ENCODE assay signal across 11 cellular contexts in the genomic region with DNA sequence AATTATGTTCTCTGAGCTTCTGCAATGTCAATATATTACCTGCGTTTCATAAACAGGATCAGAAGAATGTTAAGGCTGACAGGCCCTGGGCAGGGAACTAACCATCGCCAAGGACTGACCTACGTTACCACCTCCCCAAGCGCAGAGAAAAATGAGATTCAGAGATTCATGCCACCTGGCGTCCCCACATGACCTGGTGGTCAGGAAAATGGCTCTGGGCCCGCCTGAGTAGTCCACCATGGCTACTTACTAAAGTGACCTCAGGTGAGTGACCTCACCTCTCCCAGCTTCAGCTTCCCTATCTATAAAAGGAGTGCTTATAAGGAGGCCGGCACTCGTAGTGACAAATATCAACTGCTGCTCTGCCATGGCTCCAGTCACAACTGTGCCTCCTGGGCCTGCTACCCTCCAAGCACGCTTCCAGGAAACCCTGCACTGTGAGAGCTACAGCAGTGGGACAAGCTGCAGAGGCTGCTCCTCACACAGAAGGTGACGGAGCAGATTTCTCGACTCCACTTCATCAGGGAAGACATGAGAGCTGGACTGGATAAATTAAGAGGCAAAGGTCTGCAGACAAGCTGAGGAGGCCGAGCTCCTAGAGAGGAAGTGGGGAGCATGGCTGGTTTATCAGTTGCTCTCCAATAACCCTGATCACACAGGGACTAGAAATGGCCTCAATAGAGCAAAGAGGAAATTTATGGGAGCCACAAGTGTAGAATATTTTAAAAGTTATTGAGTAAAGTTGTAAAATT.
DNase-seq lines count a peak whose midpoint lies in the region; ATAC-seq and TF ChIP-seq lines count a peak whose summit lies in the region.
"Had no signal": no experiment of that assay in that cellular context is flagged by ENCODE, and none has a peak within 500 bp of the region (broad histone marks: within the 10 kb centered on the region; RNA-seq: fewer than 3 reads in every experiment).

No MANE protein-coding gene starts in this region.

- H3K4me1 ChIP-seq in GM23338 (ENCODE audit: insufficient read depth) (peaks cover 40% of the 10 kb centered on the region), Panc1 (ENCODE audit: control insufficient read depth, insufficient read depth, low read length) (peaks cover 5% of the 10 kb centered on the region; the same call in 1 of the 2 replicates), skeletal muscle tissue (ENCODE audit: control insufficient read depth in 3 of 3, insufficient read depth in 3 of 3, low read length in 3 of 3) (peaks cover 19 to 40% (median 21%) of the 10 kb centered on the region in 3 donors), body of pancreas (no peaks in the 10 kb centered on the region)

- H3K27me3 Mint-ChIP-seq in GM23338 (ENCODE audit: insufficient read depth, low read depth, poor library complexity) (peaks cover 10% of the 10 kb centered on the region), endothelial cell (ENCODE audit: unreplicated experiment) (peaks cover 13% of the 10 kb centered on the region), MCF 10A (ENCODE audit: insufficient read depth, unreplicated experiment) (no peaks in the 10 kb centered on the region)
- H3K27me3 Mint-ChIP-seq: central memory CD8-positive, alpha-beta T cell had no signal

- H3K9me3 ChIP-seq in Panc1 (ENCODE audit: control insufficient read depth, insufficient read depth, low read depth, low read length) (no peaks in the 10 kb centered on the region), skeletal muscle tissue (ENCODE audit: control insufficient read depth in 3 of 3, low read length in 3 of 3) (no peaks in the 10 kb centered on the region), body of pancreas (no peaks in the 10 kb centered on the region)
- H3K9me3 ChIP-seq: SJSA1 had no signal

- peaks cover 9% of the 10 kb centered on the region; the same call in 1 of the 2 replicates for H3K79me2 ChIP-seq in GM23338 (replicated peaks; ENCODE audit: insufficient read depth)

- H3K9ac ChIP-seq in skeletal muscle tissue (ENCODE audit: low read depth in 1 of 3, low read length in 3 of 3), result peak overlapping the region in 1 of 3 donors; percentile 11

- no peaks in the 10 kb centered on the region for H3K9me2 ChIP-seq in GM23338 (ENCODE audit: insufficient read depth)

- H3K9me3 Mint-ChIP-seq in GM23338 (no peaks in the 10 kb centered on the region), endothelial cell (ENCODE audit: unreplicated experiment) (no peaks in the 10 kb centered on the region), MCF 10A (ENCODE audit: unreplicated experiment) (no peaks in the 10 kb centered on the region)
- H3K9me3 Mint-ChIP-seq: central memory CD8-positive, alpha-beta T cell had no signal

- H3K4me1 Mint-ChIP-seq in GM23338 (peaks cover 35% of the 10 kb centered on the region), endothelial cell (ENCODE audit: unreplicated experiment) (peaks cover 64% of the 10 kb centered on the region), MCF 10A (ENCODE audit: insufficient read depth, unreplicated experiment) (peaks cover 12% of the 10 kb centered on the region)

- H3K27ac ChIP-seq in GM23338 (ENCODE audit: low read depth) (peak overlapping the region; percentile 73; the same call in 1 of the 2 replicates), Panc1 (ENCODE audit: low read length) (no peak overlapping the region), skeletal muscle tissue (ENCODE audit: low read depth, low read length) (peak overlapping the region; percentile 19), body of pancreas (peak overlapping the region in 1 of 4 donors; percentile 12)

- H4K20me1 ChIP-seq in GM23338 (replicated peaks; ENCODE audit: insufficient read depth), result no peaks in the 10 kb centered on the region

- DNase-seq in GM23338 (ENCODE audit: low spot score) (peak; percentile 12), Panc1 (ENCODE audit: low read depth, low spot score) (no peak), endothelial cell (ENCODE audit: low spot score) (no peak), MCF 10A (ENCODE audit: unreplicated experiment) (no peak), body of pancreas (no peak)
- DNase-seq: NCI-H2081 treated with DMSO at 0.1 percent for 48 hours had no signal

- H3K36me3 Mint-ChIP-seq in GM23338 (ENCODE audit: low read depth), result no peaks in the 10 kb centered on the region
- peaks cover 5% of the 10 kb centered on the region for H3K36me3 Mint-ChIP-seq in endothelial cell (ENCODE audit: low read depth, unreplicated experiment)
- H3K36me3 Mint-ChIP-seq in MCF 10A (ENCODE audit: insufficient read depth, unreplicated experiment), result peaks cover 24% of the 10 kb centered on the region

- CTCF ChIA-PET in Panc1 (lab: Charles Lee) (interaction anchor here (0.6 to 1.4 kb wide), 3 partner anchors 13 to 321 kb away, joined by 4 to 11 read pairs (median 7); no protein-coding TSS in a partner anchor), MCF 10A (lab: Yijun Ruan, JAX) (interaction anchor here (0.6 to 3.1 kb wide), 32 partner anchors 8 to 441 kb away, joined by 3 to 35 read pairs (median 5); no protein-coding TSS in a partner anchor)

- in situ Hi-C loops in Panc1 (cut with HindIII; ENCODE audit: low pct_unique_long_range_greater_than_20kb, low sequenced_read_pairs), result loop anchor here (25.0 kb wide), 1 partner anchor 134 kb away; no protein-coding TSS in a partner anchor

- no peak overlapping the region for H2AFZ ChIP-seq in GM23338

- no peaks in the 10 kb centered on the region for H3K27me3 ChIP-seq in GM23338 (ENCODE audit: insufficient read depth)
- no peaks in the 10 kb centered on the region for H3K27me3 ChIP-seq in Panc1 (ENCODE audit: control insufficient read depth, insufficient read depth, low read length)
- no peaks in the 10 kb centered on the region for H3K27me3 ChIP-seq in skeletal muscle tissue (ENCODE audit: control insufficient read depth in 3 of 3, insufficient read depth in 3 of 3, low read length in 3 of 3)
- H3K27me3 ChIP-seq in body of pancreas, result no peaks in the 10 kb centered on the region
- H3K27me3 ChIP-seq: SJSA1 had no signal

- H3K4me3 ChIP-seq in GM23338 (no peak overlapping the region), Panc1 (ENCODE audit: low read depth in 2 of 2, low read length in 2 of 2) (no peak overlapping the region), skeletal muscle tissue (ENCODE audit: low read length in 3 of 3) (no peak overlapping the region), body of pancreas (no peak overlapping the region)
- H3K4me3 ChIP-seq: SJSA1 had no signal

- H3K36me3 ChIP-seq in GM23338 (ENCODE audit: insufficient read depth), result no peaks in the 10 kb centered on the region
- H3K36me3 ChIP-seq in Panc1 (ENCODE audit: control insufficient read depth, insufficient read depth, low read length), result no peaks in the 10 kb centered on the region
- H3K36me3 ChIP-seq in skeletal muscle tissue (ENCODE audit: control insufficient read depth in 3 of 3, insufficient read depth in 3 of 3, low read length in 3 of 3), result peaks cover 0 to 2% (median 0%) of the 10 kb centered on the region in 3 donors
- no peaks in the 10 kb centered on the region for H3K36me3 ChIP-seq in body of pancreas (replicated peaks in 1 of 2; ENCODE audit: insufficient read depth in 1 of 2, low read depth in 2 of 2)

- H3K4me3 Mint-ChIP-seq in GM23338, result no peak overlapping the region
- peak overlapping the region; percentile 67 for H3K4me3 Mint-ChIP-seq in endothelial cell (ENCODE audit: unreplicated experiment)
- no peak overlapping the region for H3K4me3 Mint-ChIP-seq in MCF 10A (ENCODE audit: unreplicated experiment)
- H3K4me3 Mint-ChIP-seq: central memory CD8-positive, alpha-beta T cell had no signal

- no peak for TF ChIP-seq POLR2A in body of pancreas (IDR thresholded peaks at IDR 0.05)

- no peak overlapping the region for H3K27ac Mint-ChIP-seq in GM23338
- peak overlapping the region; percentile 75 for H3K27ac Mint-ChIP-seq in endothelial cell (ENCODE audit: unreplicated experiment)
- no peak overlapping the region for H3K27ac Mint-ChIP-seq in MCF 10A (ENCODE audit: low read depth, unreplicated experiment)

- TF ChIP-seq CTCF in GM23338 (conservative IDR thresholded peaks at IDR 0.05; ENCODE audit: low read depth in 2 of 2) (no peak), Panc1 (IDR thresholded peaks at IDR 0.05) (no peak; the same call in 1 of the 2 replicates), endothelial cell (IDR thresholded peaks at IDR 0.05; ENCODE audit: unreplicated experiment) (no peak), MCF 10A (IDR thresholded peaks at IDR 0.05; ENCODE audit: unreplicated experiment) (no peak), body of pancreas (IDR thresholded peaks at IDR 0.05) (no peak)

- H3F3A ChIP-seq in GM23338 (replicated peaks; ENCODE audit: low read depth), result peaks cover 18% of the 10 kb centered on the region; the same call in 1 of the 2 replicates

- H3K4me2 ChIP-seq in GM23338, result no peak overlapping the region

- intact Hi-C loops in Panc1 (cut with micrococcal nuclease; ENCODE audit: unreplicated experiment) (no loop called here), MCF 10A (cut with micrococcal nuclease) (loop anchor here (1.0 kb wide), 1 partner anchor 26 kb away; no protein-coding TSS in a partner anchor), body of pancreas (cut with DNase I) (loop anchor here (10.0 kb wide), 1 partner anchor 184 kb away; no protein-coding TSS in a partner anchor)

- POLR2A ChIA-PET in Panc1 (lab: Charles Lee), result interaction anchor here (0.5 to 1.1 kb wide), 2 partner anchors 31 to 77 kb away, joined by 5 to 9 read pairs; no protein-coding TSS in a partner anchor
- POLR2A ChIA-PET in MCF 10A (lab: Yijun Ruan, JAX), result interaction anchor here (0.5 to 2.0 kb wide), 11 partner anchors 9 to 184 kb away, joined by 3 to 12 read pairs (median 4); no protein-coding TSS in a partner anchor

- BruUV-seq in Panc1 (replicated peaks; lab: Mats Ljungman, UMichigan) (no TSS peak), MCF 10A (replicated peaks; lab: Mats Ljungman, UMichigan) (no TSS peak)

- 76 to 81% methylated on average over 11 to 12 of the region's 12 CpGs for WGBS in body of pancreas, 2 donors

- ATAC-seq in GM23338 (no peak), Panc1 (peak; percentile 46), HG02981 (IDR thresholded peaks at IDR 0.05; ENCODE audit: unreplicated experiment) (no peak), GM21423 (IDR thresholded peaks at IDR 0.05; ENCODE audit: unreplicated experiment) (no peak), body of pancreas (no peak)

TF ChIP-seq in GM23338, 12 proteins besides CTCF, POLR2A, EP300 and RAD21:
- no peak for TF ChIP-seq CREB1 (CRISPR knock-in tag; IDR thresholded peaks at IDR 0.05; ENCODE audit: low read depth)
- no peak for TF ChIP-seq STAT1 (IDR thresholded peaks at IDR 0.05; ENCODE audit: unreplicated experiment)
TF ChIP-seq in GM23338: peak in this region for 0.
